ENCODE assay signal across 12 cellular contexts in the genomic region with DNA sequence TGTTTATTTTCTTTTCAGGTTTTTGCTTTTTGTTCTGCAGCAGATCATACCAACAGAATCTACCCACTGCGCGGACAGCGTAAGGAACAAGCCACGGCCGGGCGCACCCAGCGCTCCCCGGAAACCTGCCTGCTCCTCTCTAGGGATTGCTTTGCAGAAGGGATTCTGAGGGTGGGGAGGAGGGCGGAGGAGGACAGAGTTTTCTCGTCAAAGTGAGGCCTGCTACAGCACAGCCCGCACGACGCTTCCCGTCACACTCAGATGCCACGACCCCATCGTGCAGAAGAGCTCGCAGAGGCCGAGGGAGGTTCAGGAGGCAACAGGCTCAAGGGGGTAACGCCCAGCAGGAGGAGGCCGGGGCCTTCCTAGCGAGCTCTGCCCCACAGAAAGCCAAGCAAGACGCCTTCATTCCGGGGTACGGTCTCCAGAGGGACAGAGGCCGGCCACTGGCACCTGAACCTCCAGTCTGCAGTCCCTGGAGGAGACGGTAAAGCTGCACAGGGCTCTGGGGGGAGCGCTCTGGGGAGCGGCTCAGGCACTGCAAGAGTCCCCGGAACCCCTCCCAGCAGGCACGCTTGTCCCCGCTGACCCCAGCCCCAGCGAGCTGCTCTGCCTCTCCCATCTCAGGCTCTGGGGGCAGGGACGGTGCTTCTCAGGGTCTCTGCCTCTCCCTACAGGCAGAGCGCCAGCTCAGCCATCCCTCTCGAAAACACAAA. TPM values are rescaled to one million over a fixed set of nuclear protein-coding genes. Genes with fewer than 3 reads are reported as not detected.
DNase-seq lines count a peak whose midpoint lies in the region; ATAC-seq and TF ChIP-seq lines count a peak whose summit lies in the region.
"Had no signal": no experiment of that assay in that cellular context is flagged by ENCODE, and none has a peak within 500 bp of the region (broad histone marks: within the 10 kb centered on the region; RNA-seq: fewer than 3 reads in every experiment).

No MANE protein-coding gene starts in this region.

- peak overlapping the region; percentile 44 to 77 (median 62) for H3K4me3 Mint-ChIP-seq in nephron

- no peaks in the 10 kb centered on the region for H3K27me3 Mint-ChIP-seq in nephron (ENCODE audit: low read depth)

- H3K9me3 Mint-ChIP-seq in nephron = no peaks in the 10 kb centered on the region
- H3K9me3 Mint-ChIP-seq: activated T-helper 2 cell treated with anti-CD3 and anti-CD28 coated beads, Interferon-gamma antibody, Interleukin-2, Interleukin-4, amounts not matched to agents 10 μg/mL and 5 μg/mL and 100 μg/mL, durations not matched to agents 14 hours and 24 hours and 36 hours had no signal

- H3K4me1 Mint-ChIP-seq in nephron = peaks cover 42% of the 10 kb centered on the region

- ATAC-seq in heart left ventricle (peak in 1 of 4 donors; percentile 5), Right ventricle myocardium inferior (no peak), upper lobe of right lung (no peak)

- peak overlapping the region in 11 of 12 donors; percentile 11 to 50 (median 41) for H3K4me3 ChIP-seq in heart left ventricle
- peak overlapping the region in 2 of 4 donors; percentile 19 to 33 for H3K4me3 ChIP-seq in esophagus squamous epithelium
- peak overlapping the region; percentile 38 for H3K4me3 ChIP-seq in upper lobe of right lung

- peaks cover 0 to 17% (median 0%) of the 10 kb centered on the region in 9 donors for H3K36me3 ChIP-seq in heart left ventricle
- peaks cover 0 to 48% (median 7%) of the 10 kb centered on the region in 3 donors for H3K36me3 ChIP-seq in esophagus squamous epithelium
- H3K36me3 ChIP-seq in upper lobe of right lung = no peaks in the 10 kb centered on the region
- H3K36me3 ChIP-seq: brain microvascular endothelial cell had no signal

- H3K4me1 ChIP-seq in heart left ventricle (peaks cover 5 to 91% (median 75%) of the 10 kb centered on the region in 12 donors), esophagus squamous epithelium (peaks cover 65 to 98% (median 72%) of the 10 kb centered on the region in 3 donors), upper lobe of right lung (peaks cover 63% of the 10 kb centered on the region)

- H3K27me3 ChIP-seq in heart left ventricle = no peaks in the 10 kb centered on the region
- H3K27me3 ChIP-seq in esophagus squamous epithelium = no peaks in the 10 kb centered on the region
- no peaks in the 10 kb centered on the region for H3K27me3 ChIP-seq in upper lobe of right lung
- H3K27me3 ChIP-seq: brain microvascular endothelial cell had no signal

- H3K27ac Mint-ChIP-seq in nephron = peak overlapping the region; percentile 75 to 92 (median 80)
- H3K27ac Mint-ChIP-seq: activated T-helper 2 cell treated with anti-CD3 and anti-CD28 coated beads, Interferon-gamma antibody, Interleukin-2, Interleukin-4, amounts not matched to agents 10 μg/mL and 5 μg/mL and 100 μg/mL, durations not matched to agents 14 hours and 24 hours and 36 hours had no signal

- peak overlapping the region; percentile 16 to 80 (median 64) for H3K27ac ChIP-seq in heart left ventricle
- H3K27ac ChIP-seq in esophagus squamous epithelium = peak overlapping the region in 3 of 4 donors; percentile 35 to 64 (median 47)
- H3K27ac ChIP-seq in upper lobe of right lung = peak overlapping the region; percentile 47
- H3K27ac ChIP-seq: brain microvascular endothelial cell had no signal

- DNase-seq in heart left ventricle = no peak
- no peak for DNase-seq in Right ventricle myocardium inferior (ENCODE audit: missing footprints)
- DNase-seq in esophagus squamous epithelium (lab: John Stamatoyannopoulos, UW) = no peak
- no peak for DNase-seq in upper lobe of right lung
- DNase-seq in NOMO-1 treated with dmso at 0.1 percent for 144 hours (lab: John Stamatoyannopoulos, UW; ENCODE audit: unreplicated experiment) = no peak
- no peak for DNase-seq in NCI-H2227 treated with DMSO at 0.1 percent for 48 hours (lab: John Stamatoyannopoulos, UW)
- no peak for DNase-seq in CD1c-positive myeloid dendritic cell (ENCODE audit: extremely low spot score)
- DNase-seq: activated CD4-positive, alpha-beta T cell treated with anti-CD3 and anti-CD28 coated beads for 48 hours; brain microvascular endothelial cell; T-helper 1 cell had no signal

- no peak for TF ChIP-seq POLR2A in heart left ventricle (IDR thresholded peaks at IDR 0.05)
- TF ChIP-seq POLR2A in esophagus squamous epithelium (IDR thresholded peaks at IDR 0.05) = no peak

- no peak for TF ChIP-seq CTCF in heart left ventricle (IDR thresholded peaks at IDR 0.05)
- TF ChIP-seq CTCF in esophagus squamous epithelium (IDR thresholded peaks at IDR 0.05) = no peak
- no peak for TF ChIP-seq CTCF in nephron (IDR thresholded peaks at IDR 0.05; ENCODE audit: unreplicated experiment in 3 of 3)
- TF ChIP-seq CTCF in upper lobe of right lung (IDR thresholded peaks at IDR 0.05) = no peak

- WGBS in heart left ventricle, 4 donors = 48 to 66% (median 58%) methylated on average over 30 to 35 of the region's 35 CpGs
- 80 to 86% methylated on average over 12 to 15 of the region's 35 CpGs for WGBS in esophagus squamous epithelium, 2 donors

- intact Hi-C loops in heart left ventricle (cut with DNase I) = no loop called here
- intact Hi-C loops in Right ventricle myocardium inferior (cut with DNase I) = no loop called here
- intact Hi-C loops in esophagus squamous epithelium (cut with DNase I) = no loop called here
- intact Hi-C loops in upper lobe of right lung (cut with DNase I) = no loop called here

- no peaks in the 10 kb centered on the region for H3K9me3 ChIP-seq in heart left ventricle
- H3K9me3 ChIP-seq in esophagus squamous epithelium = no peaks in the 10 kb centered on the region
- no peaks in the 10 kb centered on the region for H3K9me3 ChIP-seq in upper lobe of right lung

- H3K36me3 Mint-ChIP-seq in nephron (ENCODE audit: low read depth) = no peaks in the 10 kb centered on the region

RNA-seq across cellular contexts. Expression of gene REXO1, which starts 6.9 kb away (rescaled TPM):
- total RNA-seq in heart left ventricle = 10 to 100 TPM; 13.2 to 22.4 (median 16.5) TPM
- polyA plus RNA-seq in heart left ventricle = 10 to 100 TPM; 16.3 to 16.4 TPM
- 17.8 TPM for total RNA-seq in Right ventricle myocardium inferior
- total RNA-seq in esophagus squamous epithelium = 10 to 100 TPM in 3 of 4 donors, 1 to 10 TPM in 1; 7.5 to 16.4 (median 15.4) TPM
- 37.2 TPM for total RNA-seq in upper lobe of right lung

RNA-seq across cellular contexts. Expression of gene KLF16, which starts 22.0 kb away (rescaled TPM):
- total RNA-seq in heart left ventricle (10 to 100 TPM in 4 of 9 donors, 1 to 10 TPM in 5; 2.9 to 19.7 (median 9.2) TPM), Right ventricle myocardium inferior (11.0 TPM), esophagus squamous epithelium (10 to 100 TPM in 1 of 4 donors, 1 to 10 TPM in 3; 8.3 to 13.5 (median 9.1) TPM), upper lobe of right lung (28.0 TPM)
- 10 to 100 TPM in 1 of 2 donors, 1 to 10 TPM in 1; 3.5 to 10.2 TPM for polyA plus RNA-seq in heart left ventricle

RNA-seq across cellular contexts. Expression of gene ATP8B3, which starts 29.3 kb away (rescaled TPM):
- 1 to 10 TPM in 3 of 9 donors, under 1 TPM in 6; 0.19 to 3.5 (median 0.72) TPM for total RNA-seq in heart left ventricle
- under 1 TPM; 0.42 to 0.78 TPM for polyA plus RNA-seq in heart left ventricle
- 0.68 TPM for total RNA-seq in Right ventricle myocardium inferior
- total RNA-seq in esophagus squamous epithelium = 1 to 10 TPM in 2 of 4 donors, under 1 TPM in 2; 0.57 to 3.0 (median 1.4) TPM
- 0.64 TPM for total RNA-seq in upper lobe of right lung

RNA-seq across cellular contexts. Expression of gene ABHD17A, which starts 43.9 kb away (rescaled TPM):
- 100 to 1,000 TPM in 2 of 9 donors, 10 to 100 TPM in 7; 48.5 to 121 (median 52.0) TPM for total RNA-seq in heart left ventricle
- polyA plus RNA-seq in heart left ventricle = 100 to 1,000 TPM in 1 of 2 donors, 10 to 100 TPM in 1; 64.1 to 116 TPM
- 61.5 TPM for total RNA-seq in Right ventricle myocardium inferior
- total RNA-seq in esophagus squamous epithelium = 10 to 100 TPM; 78.4 to 91.7 (median 82.9) TPM
- total RNA-seq in upper lobe of right lung = 76.1 TPM
